ENCODE assay signal across 18 cellular contexts in genomic region chrX:31708116-31708515, GRCh38.
DNase-seq lines count a peak whose midpoint lies in the region; ATAC-seq, FAIRE-seq and TF ChIP-seq lines count a peak whose summit lies in the region.
"Had no signal": no experiment of that assay in that cellular context is flagged by ENCODE, and none has a peak within 500 bp of the region (broad histone marks: within the 10 kb centered on the region; RNA-seq: fewer than 3 reads in every experiment).

No MANE protein-coding gene starts in this region.

- in situ Hi-C loops in K562 (cut with MboI), result no loop called here

- BruUV-seq in A673 (replicated peaks; lab: Mats Ljungman, UMichigan), result no TSS peak
- BruUV-seq in K562 (replicated peaks; lab: Mats Ljungman, UMichigan), result no TSS peak

- no peak overlapping the region for H3K9ac ChIP-seq in K562 (ENCODE audit: insufficient read depth in 1 of 2, low read depth in 2 of 2, low read length in 2 of 2)

- H3K4me1 ChIP-seq in A673 (ENCODE audit: insufficient read depth, low read length, poor library complexity, severe bottlenecking) (no peaks in the 10 kb centered on the region), K562 (replicated peaks in 1 of 2; ENCODE audit: control insufficient read depth in 2 of 2, insufficient read depth in 2 of 2, low read length in 2 of 2) (no peaks in the 10 kb centered on the region), osteoblast (ENCODE audit: insufficient read depth, low read length) (no peaks in the 10 kb centered on the region)

- intact Hi-C loops in A673 (cut with micrococcal nuclease; ENCODE audit: unreplicated experiment), result no loop called here
- intact Hi-C loops in K562 (cut with micrococcal nuclease), result no loop called here

- no peak overlapping the region for H3K4me2 ChIP-seq in K562 (ENCODE audit: insufficient read depth, low read length)
- no peak overlapping the region for H3K4me2 ChIP-seq in osteoblast (ENCODE audit: insufficient read depth, low read length)

- no peaks in the 10 kb centered on the region for H3K9me1 ChIP-seq in K562 (ENCODE audit: control insufficient read depth, insufficient read depth, low read length)

- H3K9me3 ChIP-seq in A673 (ENCODE audit: low read depth, low read length, poor library complexity, severe bottlenecking) (no peaks in the 10 kb centered on the region), K562 (replicated peaks; ENCODE audit: control insufficient read depth, insufficient read depth, low read depth, low read length) (no peaks in the 10 kb centered on the region), osteoblast (ENCODE audit: low read depth, low read length) (no peaks in the 10 kb centered on the region)

- CTCF ChIA-PET in A673 (lab: Charles Lee) (no interaction called here), K562 (lab: Yijun Ruan, JAX; ENCODE audit: low intra/inter-chr PET ratio) (no interaction called here)

- TF ChIP-seq CTCF in A673 (conservative IDR thresholded peaks at IDR 0.05; ENCODE audit: low read depth, low read length) (no peak), K562 (IDR thresholded peaks at IDR 0.05 in 2 of 3, conservative IDR thresholded peaks at IDR 0.05 in 1 of 3; ENCODE audit: insufficient read depth in 2 of 3, low read depth in 1 of 3, low read length in 3 of 3) (no peak), osteoblast (IDR thresholded peaks at IDR 0.05; ENCODE audit: extremely low read depth, low read depth, low read length) (no peak)

- H3K4me3 ChIP-seq in A673 (ENCODE audit: low read depth, low read length, poor library complexity, severe bottlenecking) (no peak overlapping the region), K562 (no peak overlapping the region), osteoblast (ENCODE audit: insufficient read depth, low read length) (no peak overlapping the region)

- H4K20me1 ChIP-seq in K562 (replicated peaks; ENCODE audit: control insufficient read depth, insufficient read depth, low read length) (no peaks in the 10 kb centered on the region), osteoblast (ENCODE audit: insufficient read depth, low read length) (no peaks in the 10 kb centered on the region)

- ATAC-seq in K562, result no peak
- ATAC-seq in GM21423 (IDR thresholded peaks at IDR 0.05; ENCODE audit: unreplicated experiment), result no peak
- ATAC-seq in HG02870 (IDR thresholded peaks at IDR 0.05; ENCODE audit: unreplicated experiment), result no peak

- no peak for TF ChIP-seq EP300 in K562 (IDR thresholded peaks at IDR 0.05; ENCODE audit: low read length)

- FAIRE-seq in RCC 7860 (lab: Jason Lieb, UNC) (peak; percentile 85), K562 (lab: Jason Lieb, UNC) (no peak)
- FAIRE-seq: D721Med had no signal

- no peak for TF ChIP-seq RAD21 in K562 (CRISPR knock-in tag; conservative IDR thresholded peaks at IDR 0.05 in 1 of 2, IDR thresholded peaks at IDR 0.05 in 1 of 2)

- H2AFZ ChIP-seq in K562 (ENCODE audit: low read depth, low read length) (no peak overlapping the region), osteoblast (ENCODE audit: low read length) (no peak overlapping the region)

- TF ChIP-seq POLR2A in K562 (conservative IDR thresholded peaks at IDR 0.05), result no peak

- H3K36me3 ChIP-seq in A673 (ENCODE audit: insufficient read depth, low read length, poor library complexity, severe bottlenecking) (no peaks in the 10 kb centered on the region), K562 (ENCODE audit: control insufficient read depth, insufficient read depth, low read length) (no peaks in the 10 kb centered on the region), osteoblast (ENCODE audit: insufficient read depth, low read length) (no peaks in the 10 kb centered on the region)

- no peaks in the 10 kb centered on the region for H3K79me2 ChIP-seq in K562 (ENCODE audit: control insufficient read depth, insufficient read depth, low read length)
- no peaks in the 10 kb centered on the region for H3K79me2 ChIP-seq in osteoblast (ENCODE audit: insufficient read depth, low read length)

- H3K27ac ChIP-seq in A673 (ENCODE audit: low read depth, low read length, poor library complexity, severe bottlenecking) (no peak overlapping the region), K562 (ENCODE audit: extremely low read depth, low read depth, low read length) (no peak overlapping the region), osteoblast (ENCODE audit: low read depth, low read length) (no peak overlapping the region)
- H3K27ac ChIP-seq: HL-60 had no signal

- WGBS in K562 (ENCODE audit: insufficient coverage, low coverage, missing lambda C conversion rate), result 0% methylated on average over 2 of the region's 2 CpGs

- DNase-seq in A673 (ENCODE audit: low spot score), result peak; percentile 48
- peak; percentile 8 for DNase-seq in RCC 7860 (ENCODE audit: low spot score)
- no peak for DNase-seq in K562 (ENCODE audit: extremely low read depth in 1 of 4, low spot score in 3 of 4)
- peak; percentile 39 for DNase-seq in osteoblast (ENCODE audit: insufficient read length, low spot score, missing footprints)
- DNase-seq in islet precursor cell, result no peak
- DNase-seq: 8988T, H7, KG1, NCI-H1694 treated with DMSO at 0.1 percent for 48 hours, NCI-H2081 treated with DMSO at 0.1 percent for 48 hours, NCI-H2171 treated with DMSO at 0.1 percent for 48 hours, NCI-H446, NCI-H526, Right ventricle myocardium superior had no signal

- POLR2A ChIA-PET in A673 (lab: Charles Lee; ENCODE audit: low non-redundant PET), result no interaction called here
- POLR2A ChIA-PET in K562 (lab: Yijun Ruan, JAX), result no interaction called here

- no peaks in the 10 kb centered on the region for H3K27me3 ChIP-seq in A673 (replicated peaks; ENCODE audit: insufficient read depth, low read depth, low read length, poor library complexity)
- H3K27me3 ChIP-seq in K562 (ENCODE audit: control insufficient read depth in 2 of 2, insufficient read depth in 2 of 2, low read length in 2 of 2), result no peaks in the 10 kb centered on the region
- H3K27me3 ChIP-seq in osteoblast (ENCODE audit: insufficient read depth, low read length), result no peaks in the 10 kb centered on the region

TF ChIP-seq in K562, 482 proteins besides CTCF, POLR2A, EP300 and RAD21:
- TF ChIP-seq GATAD2B (IDR thresholded peaks at IDR 0.05; ENCODE audit: borderline replicate concordance) (no peak), ZNF143 (CRISPR knock-in tag; IDR thresholded peaks at IDR 0.05) (no peak), CBFA2T3 (IDR thresholded peaks at IDR 0.05) (peak; percentile 26; the same call in 1 of the 2 replicates), RBM39 (optimal IDR thresholded peaks at IDR 0.05; ENCODE audit: low read depth, low read length) (no peak)
TF ChIP-seq in K562: peak in this region for 1.

Comparison
In these comparisons a context has a peak if more than half of its experiments do, and no peak if none do; other contexts are left out.
1. DNase-seq: peak in A673 (single experiment), RCC 7860 (single experiment) and osteoblast (single experiment); none in K562 (0 of 4) and islet precursor cell (single experiment).